8 cellular contexts compared by ENCODE assay signal in genomic region chr2:25361261-25362048, GRCh38. TPM values are rescaled to one million over a fixed set of nuclear protein-coding genes. Genes with fewer than 3 reads are reported as not detected.
DNase-seq lines count a peak whose midpoint lies in the region; ATAC-seq, FAIRE-seq and TF ChIP-seq lines count a peak whose summit lies in the region.

No MANE protein-coding gene starts in this region.

- H4K20me1 ChIP-seq in HepG2 (ENCODE audit: insufficient read depth, low read length) = no peaks in the 10 kb centered on the region

- peak overlapping the region; percentile 92 for H3K27ac Mint-ChIP-seq in activated CD4-positive, alpha-beta T cell treated with anti-CD3 and anti-CD28 coated beads, Interleukin-2, amount 10 ng/mL, durations not matched to agents 7 days and 5 days
- H3K27ac Mint-ChIP-seq in activated naive CD8-positive, alpha-beta T cell = no peak overlapping the region

- FAIRE-seq in HepG2 (lab: Jason Lieb, UNC) = no peak

- H3K36me3 Mint-ChIP-seq in activated CD4-positive, alpha-beta T cell treated with anti-CD3 and anti-CD28 coated beads, Interleukin-2, amount 10 ng/mL, durations not matched to agents 7 days and 5 days (ENCODE audit: low read depth) = no peaks in the 10 kb centered on the region
- H3K36me3 Mint-ChIP-seq in activated naive CD8-positive, alpha-beta T cell = no peaks in the 10 kb centered on the region

- TF ChIP-seq CTCF in HepG2 (CRISPR knock-in tag; IDR thresholded peaks at IDR 0.05) = no peak
- TF ChIP-seq CTCF in gastroesophageal sphincter (IDR thresholded peaks at IDR 0.05) = no peak

- CTCF ChIA-PET in activated CD4-positive, alpha-beta T cell treated with anti-CD3 and anti-CD28 coated beads, Interleukin-2, amount 10 ng/mL, durations not matched to agents 7 days and 5 days (lab: Charles Lee) = interaction anchor here (0.6 to 4.2 kb wide), 38 partner anchors 11 to 486 kb away, joined by 3 to 38 read pairs (median 4); partner anchors contain the start of gene DNMT3A
- CTCF ChIA-PET in HepG2 (lab: Yijun Ruan, JAX; ENCODE audit: low intra/inter-chr PET ratio, low total read pairs) = interaction anchor here (0.8 to 2.0 kb wide), 4 partner anchors 15 to 303 kb away, joined by 3 to 14 read pairs (median 4); no protein-coding TSS in a partner anchor

- peak overlapping the region in 2 of 3 experiments; percentile 28 to 71; a peak in 3 of 6 replicates for H3K4me3 ChIP-seq in HepG2 (replicated peaks in 1 of 3; ENCODE audit: insufficient read depth in 1 of 3, low read depth in 2 of 3, low read length in 3 of 3)
- H3K4me3 ChIP-seq in stomach smooth muscle (ENCODE audit: low read length in 2 of 2) = peak overlapping the region; percentile 70 to 75
- H3K4me3 ChIP-seq in gastroesophageal sphincter = peak overlapping the region in 1 of 2 donors; percentile 36

- H3K4me2 ChIP-seq in HepG2 (ENCODE audit: low read depth, low read length) = peak overlapping the region; percentile 87

- no peaks in the 10 kb centered on the region for H3K9me3 Mint-ChIP-seq in activated CD4-positive, alpha-beta T cell treated with anti-CD3 and anti-CD28 coated beads, Interleukin-2, amount 10 ng/mL, durations not matched to agents 7 days and 5 days
- no peaks in the 10 kb centered on the region for H3K9me3 Mint-ChIP-seq in activated naive CD8-positive, alpha-beta T cell (ENCODE audit: low read depth)

- TF ChIP-seq RAD21 in HepG2 (CRISPR knock-in tag; IDR thresholded peaks at IDR 0.05) = no peak

- WGBS in HepG2 (ENCODE audit: low lambda C conversion rate) = 46% methylated on average over 34 of the region's 34 CpGs
- WGBS in gastroesophageal sphincter (ENCODE audit: low coverage in 1 of 2), 2 donors = 1 to 91% methylated on average over 5 to 13 of the region's 34 CpGs

- POLR2A ChIA-PET in activated CD4-positive, alpha-beta T cell treated with anti-CD3 and anti-CD28 coated beads, Interleukin-2, amount 10 ng/mL, durations not matched to agents 7 days and 5 days (lab: Charles Lee) = interaction anchor here (1.2 to 1.4 kb wide), 2 partner anchors 14 to 24 kb away, joined by 4 to 5 read pairs; no protein-coding TSS in a partner anchor
- POLR2A ChIA-PET in HepG2 (lab: Yijun Ruan, JAX) = interaction anchor here (0.9 to 2.2 kb wide), 9 partner anchors 11 to 338 kb away, joined by 3 to 11 read pairs (median 3); no protein-coding TSS in a partner anchor

- H3K9ac ChIP-seq in HepG2 (ENCODE audit: insufficient read depth, low read depth, low read length) (no peak overlapping the region), stomach smooth muscle (ENCODE audit: low read length in 2 of 2) (no peak overlapping the region)

- H2AFZ ChIP-seq in HepG2 (ENCODE audit: low read length) = no peak overlapping the region

- TF ChIP-seq POLR2A in HepG2 (IDR thresholded peaks at IDR 0.05; ENCODE audit: insufficient read depth in 1 of 2, low read depth in 2 of 2, low read length in 2 of 2) (no peak), gastroesophageal sphincter (IDR thresholded peaks at IDR 0.05) (no peak)

- no peak for DNase-seq in activated CD4-positive, alpha-beta T cell treated with anti-CD3 and anti-CD28 coated beads, Interleukin-2, amount 10 ng/mL, durations not matched to agents 7 days and 5 days
- no peak for DNase-seq in activated CD4-positive, alpha-beta T cell treated with anti-CD3 and anti-CD28 coated beads for 4 hours
- no peak for DNase-seq in HepG2 (ENCODE audit: low spot score)
- DNase-seq in stimulated activated CD4-positive, alpha-beta T cell treated with anti-CD3 and anti-CD28 coated beads, Interleukin-12 subunit alpha, Interleukin-12 subunit beta, amount 100 ng/mL, for 4 hours = no peak

- H3K4me1 Mint-ChIP-seq in activated CD4-positive, alpha-beta T cell treated with anti-CD3 and anti-CD28 coated beads, Interleukin-2, amount 10 ng/mL, durations not matched to agents 7 days and 5 days = peaks cover 21% of the 10 kb centered on the region
- H3K4me1 Mint-ChIP-seq in activated naive CD8-positive, alpha-beta T cell (ENCODE audit: low read depth) = peaks cover 13% of the 10 kb centered on the region

- no peaks in the 10 kb centered on the region for H3K79me2 ChIP-seq in HepG2 (ENCODE audit: insufficient read depth, low read length)

- ATAC-seq in HepG2 (peak; percentile 2; the same call in 1 of the 3 replicates), HG02852 (IDR thresholded peaks at IDR 0.05; ENCODE audit: unreplicated experiment) (no peak), gastroesophageal sphincter (no peak)

- peaks cover 5 to 53% of the 10 kb centered on the region in 2 experiments; a peak in 4 of 5 replicates for H3K27me3 ChIP-seq in HepG2 (ENCODE audit: control insufficient read depth in 1 of 2, insufficient read depth in 2 of 2, low read length in 2 of 2)
- H3K27me3 ChIP-seq in stomach smooth muscle (ENCODE audit: control insufficient read depth in 1 of 2, insufficient read depth in 2 of 2, low read length in 2 of 2) = peaks cover 0 to 2% of the 10 kb centered on the region in 2 donors
- H3K27me3 ChIP-seq in gastroesophageal sphincter = no peaks in the 10 kb centered on the region

- TF ChIP-seq EP300 in HepG2 (IDR thresholded peaks at IDR 0.05; ENCODE audit: low read depth in 2 of 2, low read length in 2 of 2) = no peak
- TF ChIP-seq EP300 in HepG2 (CRISPR knock-in tag; IDR thresholded peaks at IDR 0.05; ENCODE audit: borderline replicate concordance) = no peak
- TF ChIP-seq EP300 in gastroesophageal sphincter (IDR thresholded peaks at IDR 0.05) = no peak

- intact Hi-C loops in HepG2 (cut with micrococcal nuclease; ENCODE audit: unreplicated experiment) = loop anchor here (2.0 kb wide), 1 partner anchor 15 kb away; no protein-coding TSS in a partner anchor

- peaks cover 14% of the 10 kb centered on the region for H3K4me1 ChIP-seq in HepG2 (ENCODE audit: insufficient read depth, low read length)
- H3K4me1 ChIP-seq in stomach smooth muscle (ENCODE audit: control insufficient read depth, insufficient read depth, low read length) = peaks cover 13% of the 10 kb centered on the region
- H3K4me1 ChIP-seq in gastroesophageal sphincter = peaks cover 0 to 15% (median 4%) of the 10 kb centered on the region in 3 donors

- H3K27ac ChIP-seq in HepG2 (ENCODE audit: extremely low read length, insufficient read depth, low read length) = no peak overlapping the region
- no peak overlapping the region for H3K27ac ChIP-seq in stomach smooth muscle (ENCODE audit: low read length)
- peak overlapping the region in 1 of 4 donors; percentile 70 for H3K27ac ChIP-seq in gastroesophageal sphincter

- H3K27me3 Mint-ChIP-seq in activated CD4-positive, alpha-beta T cell treated with anti-CD3 and anti-CD28 coated beads, Interleukin-2, amount 10 ng/mL, durations not matched to agents 7 days and 5 days = no peaks in the 10 kb centered on the region
- no peaks in the 10 kb centered on the region for H3K27me3 Mint-ChIP-seq in activated naive CD8-positive, alpha-beta T cell

- no TSS peak for BruUV-seq in HepG2 (replicated peaks; lab: Mats Ljungman, UMichigan)

- H3K9me3 ChIP-seq in HepG2 (ENCODE audit: low read length) = no peaks in the 10 kb centered on the region
- H3K9me3 ChIP-seq in stomach smooth muscle (ENCODE audit: control insufficient read depth in 2 of 2, low read length in 2 of 2) = no peaks in the 10 kb centered on the region
- no peaks in the 10 kb centered on the region for H3K9me3 ChIP-seq in gastroesophageal sphincter

- peak overlapping the region; percentile 75 for H3K4me3 Mint-ChIP-seq in activated CD4-positive, alpha-beta T cell treated with anti-CD3 and anti-CD28 coated beads, Interleukin-2, amount 10 ng/mL, durations not matched to agents 7 days and 5 days
- peak overlapping the region; percentile 90 for H3K4me3 Mint-ChIP-seq in activated naive CD8-positive, alpha-beta T cell

- H3K36me3 ChIP-seq in HepG2 (replicated peaks in 1 of 2; ENCODE audit: control insufficient read depth in 1 of 2, insufficient read depth in 2 of 2, low read length in 2 of 2) = no peaks in the 10 kb centered on the region
- no peaks in the 10 kb centered on the region for H3K36me3 ChIP-seq in stomach smooth muscle (ENCODE audit: control insufficient read depth in 2 of 2, insufficient read depth in 2 of 2, low read length in 2 of 2)
- H3K36me3 ChIP-seq in gastroesophageal sphincter = no peaks in the 10 kb centered on the region

- in situ Hi-C loops in HepG2 (cut with HindIII; ENCODE audit: extremely low pct_ligation_motif_present, low pct_unique_long_range_greater_than_20kb) = no loop called here

TF ChIP-seq in HepG2, 621 proteins besides CTCF, POLR2A, EP300 and RAD21 (continues in another document):
- 0 out of 2 replicates have a peak, but pooled peaks have one; percentile 57 for TF ChIP-seq NKX3-1 (CRISPR knock-in tag; IDR thresholded peaks at IDR 0.05)
- 0 out of 2 replicates have a peak, but pooled peaks have one; percentile 52 for TF ChIP-seq ZNF543 (CRISPR knock-in tag; IDR thresholded peaks at IDR 0.05)
- TF ChIP-seq ZNF234 (CRISPR knock-in tag; conservative IDR thresholded peaks at IDR 0.05) = no peak
- TF ChIP-seq ZZZ3 (CRISPR knock-in tag; IDR thresholded peaks at IDR 0.05; ENCODE audit: borderline replicate concordance) = 0 out of 2 replicates have a peak, but pooled peaks have one; percentile 56

RNA-seq across cellular contexts. Expression of gene DNMT3A, which starts 19.7 kb away (rescaled TPM):
- 10 to 100 TPM; 55.9 to 62.3 TPM for total RNA-seq in activated CD4-positive, alpha-beta T cell treated with anti-CD3 and anti-CD28 coated beads, Interleukin-2, amount 10 ng/mL, durations not matched to agents 7 days and 5 days
- 29.1 and 39.4 TPM in 2 replicates for total RNA-seq in HepG2 (2016; rRNA removed; fragmentation: Illumina TruSeq; extraction: Trizol)
- total RNA-seq in HepG2 (2016; cell fraction: cytosol; rRNA removed; fragmentation: Illumina TruSeq; extraction: Trizol; ENCODE audit: low read depth) = 5.8 and 6.2 TPM in 2 replicates
- total RNA-seq in HepG2 (2016; cell fraction: insoluble cytoplasmic fraction; rRNA removed; fragmentation: Illumina TruSeq; extraction: Trizol) = 31.7 and 35.2 TPM in 2 replicates
- total RNA-seq in HepG2 (2016; cell fraction: membrane; rRNA removed; fragmentation: Illumina TruSeq; extraction: Trizol) = 15.9 and 18.0 TPM in 2 replicates
- 35.9 and 36.0 TPM in 2 replicates for total RNA-seq in HepG2 (2016; cell fraction: nucleus; rRNA removed; fragmentation: Illumina TruSeq; extraction: Trizol)
- 14.7 and 16.4 TPM in 2 replicates for polyA plus RNA-seq in HepG2 (2011; rRNA removed)
- 10.1 and 10.9 TPM in 2 replicates for polyA plus RNA-seq in HepG2 (2011; cell fraction: cytosol; rRNA removed)
- polyA plus RNA-seq in HepG2 (2011; cell fraction: nucleus; rRNA removed) = 45.7 and 53.5 TPM in 2 replicates
- 25.9 and 28.5 TPM in 2 replicates for polyA plus RNA-seq in HepG2 (2012)
- polyA plus RNA-seq in HepG2 (2016; cell fraction: cytosol; fragmentation: Illumina TruSeq; extraction: Trizol; ENCODE audit: low read depth) = 4.3 and 5.0 TPM in 2 replicates
- polyA plus RNA-seq in HepG2 (2016; cell fraction: insoluble cytoplasmic fraction; fragmentation: Illumina TruSeq; extraction: Trizol; ENCODE audit: low read depth) = 43.9 and 48.4 TPM in 2 replicates
- 10.6 and 11.7 TPM in 2 replicates for polyA plus RNA-seq in HepG2 (2016; cell fraction: membrane; fragmentation: Illumina TruSeq; extraction: Trizol; ENCODE audit: low read depth)
- polyA plus RNA-seq in HepG2 (2016; cell fraction: nucleus; fragmentation: Illumina TruSeq; extraction: Trizol; ENCODE audit: insufficient read depth, low read depth) = 105 and 111 TPM in 2 replicates
- polyA minus RNA-seq in HepG2 (2011; rRNA and poly(A)+ RNA removed; ENCODE audit: low replicate concordance) = 11.0 and 59.1 TPM in 2 replicates
- 17.0 and 17.9 TPM in 2 replicates for polyA minus RNA-seq in HepG2 (2011; cell fraction: cytosol; rRNA and poly(A)+ RNA removed)
- polyA minus RNA-seq in HepG2 (2011; cell fraction: nucleus; rRNA and poly(A)+ RNA removed) = 33.1 and 38.8 TPM in 2 replicates
- total RNA-seq in gastroesophageal sphincter = 10 to 100 TPM; 14.7 to 40.2 (median 18.3) TPM
